In genomic region chr6:125083684-125083990, GRCh38 we compare ENCODE assay signal across 27 cellular contexts.
"Had no signal": no experiment of that assay in that cellular context is flagged by ENCODE, and none has a peak within 500 bp of the region (broad histone marks: within the 10 kb centered on the region; RNA-seq: fewer than 3 reads in every experiment).

No MANE protein-coding gene starts in this region.

- H3K9me3 ChIP-seq: colonic mucosa, esophagus muscularis mucosa, esophagus squamous epithelium, gastrocnemius medialis, gastroesophageal sphincter, heart left ventricle, heart right ventricle had no signal

- H3K27ac ChIP-seq: colonic mucosa, coronary artery, dorsolateral prefrontal cortex, epithelial cell of prostate, esophagus muscularis mucosa, gastrocnemius medialis, gastroesophageal sphincter, heart left ventricle, heart right ventricle had no signal

- H3K27ac Mint-ChIP-seq: dendritic cell treated with granulocyte-macrophage colony-stimulating factor and Interleukin-4, amounts not matched to agents 40 ng/mL and 50 ng/mL, for 4 days; effector memory CD8-positive, alpha-beta T cell; endodermal cell had no signal

- FAIRE-seq: colon, endometrium, endothelial cell of umbilical vein, frontal cortex had no signal

- H3K4me3 Mint-ChIP-seq: dendritic cell treated with granulocyte-macrophage colony-stimulating factor and Interleukin-4, amounts not matched to agents 40 ng/mL and 50 ng/mL, for 4 days; effector memory CD8-positive, alpha-beta T cell; endodermal cell had no signal

- H3K27me3 ChIP-seq: colonic mucosa, dorsolateral prefrontal cortex, esophagus muscularis mucosa, esophagus squamous epithelium, foreskin keratinocyte, gastrocnemius medialis, gastroesophageal sphincter, heart left ventricle, heart right ventricle had no signal

- H3K4me1 ChIP-seq: colonic mucosa, esophagus muscularis mucosa, esophagus squamous epithelium, gastrocnemius medialis, gastroesophageal sphincter, heart right ventricle had no signal

- H3K9me3 Mint-ChIP-seq: dendritic cell treated with granulocyte-macrophage colony-stimulating factor and Interleukin-4, amounts not matched to agents 40 ng/mL and 50 ng/mL, for 4 days; endodermal cell had no signal

- H3K4me1 Mint-ChIP-seq: endodermal cell had no signal

- DNase-seq: colonic mucosa; cortex of kidney; dermis blood vessel endothelial cell; dorsolateral prefrontal cortex; effector CD4-positive, alpha-beta T cell; effector CD8-positive, alpha-beta T cell; effector memory CD4-positive, alpha-beta T cell; effector memory CD8-positive, alpha-beta T cell; endodermal cell; esophagus squamous epithelium; foreskin fibroblast; foreskin keratinocyte; foreskin melanocyte; gastrocnemius medialis; glutamatergic neuron; head of caudate nucleus; heart left ventricle; heart right ventricle had no signal

- H3K27me3 Mint-ChIP-seq: dendritic cell treated with granulocyte-macrophage colony-stimulating factor and Interleukin-4, amounts not matched to agents 40 ng/mL and 50 ng/mL, for 4 days had no signal

- H3K4me3 ChIP-seq: colonic mucosa, coronary artery, dorsolateral prefrontal cortex, esophagus muscularis mucosa, esophagus squamous epithelium, gastrocnemius medialis, gastroesophageal sphincter, heart left ventricle, heart right ventricle had no signal

- ATAC-seq: effector memory CD8-positive, alpha-beta T cell; gastrocnemius medialis; gastroesophageal sphincter; heart left ventricle; heart right ventricle had no signal
